ENCODE assay signal across 23 cellular contexts in the genomic region with DNA sequence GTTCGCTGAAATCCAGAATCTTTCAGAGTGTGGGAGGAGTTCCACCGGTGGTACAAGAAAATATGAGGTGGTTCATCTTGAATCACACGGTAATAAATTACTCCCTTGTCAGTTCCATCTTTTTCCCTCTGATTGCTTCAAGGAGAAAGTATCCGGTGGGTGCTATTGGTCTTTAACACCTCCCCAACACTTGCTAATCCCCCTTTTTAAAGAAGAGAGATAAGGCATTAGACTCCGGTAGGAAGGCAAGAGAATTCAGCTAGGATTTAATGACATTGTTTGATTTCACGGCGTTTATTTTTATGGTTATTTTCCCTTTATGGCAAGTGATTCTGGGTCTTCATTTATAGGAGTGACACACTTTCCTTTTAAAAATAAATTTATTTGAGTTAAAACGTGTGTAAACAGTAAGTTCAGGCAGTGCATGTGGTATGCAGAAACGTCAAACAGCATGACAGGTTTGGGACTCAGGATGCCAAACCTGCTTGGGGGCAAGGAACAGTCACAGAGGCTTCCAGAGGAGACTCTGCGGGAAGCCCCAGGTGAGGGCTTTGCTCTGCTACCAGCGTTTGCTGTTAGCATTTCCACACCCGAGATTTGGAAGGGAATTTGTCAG. TPM values are rescaled to one million over a fixed set of nuclear protein-coding genes. Genes with fewer than 3 reads are reported as not detected.
DNase-seq lines count a peak whose midpoint lies in the region; ATAC-seq, FAIRE-seq and TF ChIP-seq lines count a peak whose summit lies in the region.
"Had no signal": no experiment of that assay in that cellular context is flagged by ENCODE, and none has a peak within 500 bp of the region (broad histone marks: within the 10 kb centered on the region; RNA-seq: fewer than 3 reads in every experiment).

No MANE protein-coding gene starts in this region.

- no peaks in the 10 kb centered on the region for H3K9me3 ChIP-seq in astrocyte (ENCODE audit: insufficient read depth, low read depth, low read length)
- H3K9me3 ChIP-seq: MG63 had no signal

- H3K4me1 Mint-ChIP-seq in HFFc6 (ENCODE audit: low read depth) = peaks cover 61% of the 10 kb centered on the region
- peaks cover 16% of the 10 kb centered on the region for H3K4me1 Mint-ChIP-seq in astrocyte (ENCODE audit: low read depth, unreplicated experiment)
- H3K4me1 Mint-ChIP-seq in osteocyte (ENCODE audit: unreplicated experiment) = peaks cover 32% of the 10 kb centered on the region
- H3K4me1 Mint-ChIP-seq: CD4-positive, CD25-positive, alpha-beta regulatory T cell had no signal

- no peaks in the 10 kb centered on the region for H3K27me3 ChIP-seq in astrocyte (ENCODE audit: insufficient read depth, low read length)
- H3K27me3 ChIP-seq: MG63 had no signal

- no peak for ATAC-seq in HG02623 (IDR thresholded peaks at IDR 0.05; ENCODE audit: unreplicated experiment)
- ATAC-seq in GM18907 (IDR thresholded peaks at IDR 0.05; ENCODE audit: unreplicated experiment) = no peak
- ATAC-seq: GM12878, GM23338, PC-3 had no signal

- no peaks in the 10 kb centered on the region; the same call in 1 of the 2 replicates for H3K27me3 Mint-ChIP-seq in HFFc6 (ENCODE audit: insufficient read depth)
- no peaks in the 10 kb centered on the region for H3K27me3 Mint-ChIP-seq in astrocyte (ENCODE audit: low read depth, unreplicated experiment)
- H3K27me3 Mint-ChIP-seq in osteocyte (ENCODE audit: unreplicated experiment) = no peaks in the 10 kb centered on the region

- peaks cover 15% of the 10 kb centered on the region for H3K4me1 ChIP-seq in astrocyte (ENCODE audit: insufficient read depth, low read length)

- H3K4me3 Mint-ChIP-seq in HFFc6 = no peak overlapping the region
- no peak overlapping the region for H3K4me3 Mint-ChIP-seq in astrocyte (ENCODE audit: unreplicated experiment)
- no peak overlapping the region for H3K4me3 Mint-ChIP-seq in osteocyte (ENCODE audit: unreplicated experiment)
- H3K4me3 Mint-ChIP-seq: CD4-positive, CD25-positive, alpha-beta regulatory T cell; GM23338 had no signal

- H2AFZ ChIP-seq in astrocyte (ENCODE audit: low read depth, low read length) = no peak overlapping the region
- H2AFZ ChIP-seq: GM23338 had no signal

- TF ChIP-seq CTCF in HFFc6 (IDR thresholded peaks at IDR 0.05) (no peak), astrocyte (IDR thresholded peaks at IDR 0.05; ENCODE audit: insufficient read depth, low read depth, low read length) (no peak), osteocyte (IDR thresholded peaks at IDR 0.05) (no peak)

- FAIRE-seq in astrocyte (lab: Jason Lieb, UNC) = no peak
- FAIRE-seq: A204.1, GM12878, GM18507 had no signal

- no peaks in the 10 kb centered on the region for H3K36me3 ChIP-seq in astrocyte (ENCODE audit: insufficient read depth, low read length)

- H3K4me3 ChIP-seq in astrocyte (ENCODE audit: insufficient read depth, low read depth, low read length) = no peak overlapping the region
- H3K4me3 ChIP-seq: GM12878, GM23338, MG63, SK-N-MC had no signal

- H3K27ac ChIP-seq in astrocyte (ENCODE audit: low read depth, low read length) = peak overlapping the region; percentile 47
- H3K27ac ChIP-seq: KMS-11, SK-N-MC had no signal

- peak overlapping the region; percentile 92 for H3K27ac Mint-ChIP-seq in HFFc6
- H3K27ac Mint-ChIP-seq in astrocyte (ENCODE audit: unreplicated experiment) = no peak overlapping the region
- peak overlapping the region; percentile 69 for H3K27ac Mint-ChIP-seq in osteocyte (ENCODE audit: unreplicated experiment)
- H3K27ac Mint-ChIP-seq: CD4-positive, CD25-positive, alpha-beta regulatory T cell; GM23338 had no signal

- peaks cover 21% of the 10 kb centered on the region for H3K36me3 Mint-ChIP-seq in HFFc6 (ENCODE audit: low read depth)
- peaks cover 14% of the 10 kb centered on the region for H3K36me3 Mint-ChIP-seq in astrocyte (ENCODE audit: low read depth, unreplicated experiment)
- no peaks in the 10 kb centered on the region for H3K36me3 Mint-ChIP-seq in osteocyte (ENCODE audit: unreplicated experiment)
- H3K36me3 Mint-ChIP-seq: CD4-positive, CD25-positive, alpha-beta regulatory T cell had no signal

- H3K79me2 ChIP-seq in astrocyte (ENCODE audit: insufficient read depth, low read length) = peaks cover 93% of the 10 kb centered on the region

- peaks cover 59% of the 10 kb centered on the region for H4K20me1 ChIP-seq in astrocyte (ENCODE audit: insufficient read depth, low read length)

- peak overlapping the region; percentile 44 for H3K4me2 ChIP-seq in astrocyte (ENCODE audit: low read length)
- H3K4me2 ChIP-seq: GM23338, KMS-11 had no signal

- peak; percentile 49 for DNase-seq in A172 (ENCODE audit: low spot score)
- no peak for DNase-seq in HFFc6
- DNase-seq in astrocyte (ENCODE audit: low read depth) = no peak
- no peak for DNase-seq in osteocyte (ENCODE audit: extremely low spot score, unreplicated experiment)
- no peak for DNase-seq in ecto neural progenitor cell (ENCODE audit: low spot score)
- DNase-seq in KG1 (lab: John Stamatoyannopoulos, UW) = no peak
- DNase-seq: CD4-positive, CD25-positive, alpha-beta regulatory T cell; DMS79; NCI-H1105 treated with DMSO at 0.1 percent for 48 hours; NCI-H187; NCI-H446; NCI-H748 treated with DMSO at 0.1 percent for 48 hours had no signal

- H3K9me3 Mint-ChIP-seq in HFFc6 (no peaks in the 10 kb centered on the region), astrocyte (ENCODE audit: unreplicated experiment) (no peaks in the 10 kb centered on the region), osteocyte (ENCODE audit: unreplicated experiment) (no peaks in the 10 kb centered on the region)
- H3K9me3 Mint-ChIP-seq: CD4-positive, CD25-positive, alpha-beta regulatory T cell; GM23338 had no signal

- peak overlapping the region; percentile 25 for H3K9ac ChIP-seq in astrocyte (ENCODE audit: low read length)
- H3K9ac ChIP-seq: KMS-11 had no signal

RNA-seq across cellular contexts. Expression of a gene that starts 36.5 kb away (rescaled TPM):
- 4.7 and 5.6 TPM in 2 replicates for total RNA-seq in A172 (2014; rRNA removed; shearing (Covaris generic))
- 10 to 100 TPM in 5 of 6 experiments, 1 to 10 TPM in 1; 9.1 to 14.0 (median 13.1) TPM for total RNA-seq in HFFc6 (2021; fragmentation: NEBNext Ultra II Directional; extraction: Animal tissue kit (Norgen Biotek cat#: 25700))
- total RNA-seq in astrocyte (6.1 and 7.9 TPM in 2 replicates), osteocyte (10.7 and 11.9 TPM in 2 replicates)
- total RNA-seq: G401 had no signal
